1 cellular context compared by ENCODE assay signal in the genomic region with DNA sequence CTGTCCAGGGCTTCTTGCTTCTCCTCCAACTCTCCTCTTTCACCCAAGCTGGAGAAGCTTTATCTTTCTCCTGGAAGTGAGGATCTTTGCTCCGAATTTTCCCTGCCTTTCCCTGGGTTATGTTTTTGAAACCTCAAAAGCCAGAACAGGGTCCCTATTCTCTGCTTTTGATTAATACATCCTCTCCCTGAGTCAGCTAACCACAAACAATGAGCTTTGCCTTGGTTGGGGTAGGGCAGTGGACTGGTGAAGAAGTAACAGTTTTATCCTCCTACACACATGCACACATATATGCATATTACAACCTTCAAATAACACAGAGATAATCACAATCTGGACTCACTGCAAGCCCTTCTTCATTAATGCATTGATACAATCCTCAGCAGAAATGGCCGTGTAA.
TF ChIP-seq lines count a peak whose summit lies in the region.

No MANE protein-coding gene starts in this region.

TF ChIP-seq in endothelial cell of umbilical vein, 7 proteins besides CTCF, POLR2A, EP300 and RAD21:
- TF ChIP-seq, protein P1, sequence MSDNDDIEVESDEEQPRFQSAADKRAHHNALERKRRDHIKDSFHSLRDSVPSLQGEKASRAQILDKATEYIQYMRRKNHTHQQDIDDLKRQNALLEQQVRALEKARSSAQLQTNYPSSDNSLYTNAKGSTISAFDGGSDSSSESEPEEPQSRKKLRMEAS (IDR thresholded peaks at IDR 0.05; ENCODE audit: insufficient read depth, insufficient read length): no peak
- TF ChIP-seq FOS (IDR thresholded peaks at IDR 0.05; ENCODE audit: borderline replicate concordance, insufficient read depth, low read length): peak; percentile 13
